In the genomic region with DNA sequence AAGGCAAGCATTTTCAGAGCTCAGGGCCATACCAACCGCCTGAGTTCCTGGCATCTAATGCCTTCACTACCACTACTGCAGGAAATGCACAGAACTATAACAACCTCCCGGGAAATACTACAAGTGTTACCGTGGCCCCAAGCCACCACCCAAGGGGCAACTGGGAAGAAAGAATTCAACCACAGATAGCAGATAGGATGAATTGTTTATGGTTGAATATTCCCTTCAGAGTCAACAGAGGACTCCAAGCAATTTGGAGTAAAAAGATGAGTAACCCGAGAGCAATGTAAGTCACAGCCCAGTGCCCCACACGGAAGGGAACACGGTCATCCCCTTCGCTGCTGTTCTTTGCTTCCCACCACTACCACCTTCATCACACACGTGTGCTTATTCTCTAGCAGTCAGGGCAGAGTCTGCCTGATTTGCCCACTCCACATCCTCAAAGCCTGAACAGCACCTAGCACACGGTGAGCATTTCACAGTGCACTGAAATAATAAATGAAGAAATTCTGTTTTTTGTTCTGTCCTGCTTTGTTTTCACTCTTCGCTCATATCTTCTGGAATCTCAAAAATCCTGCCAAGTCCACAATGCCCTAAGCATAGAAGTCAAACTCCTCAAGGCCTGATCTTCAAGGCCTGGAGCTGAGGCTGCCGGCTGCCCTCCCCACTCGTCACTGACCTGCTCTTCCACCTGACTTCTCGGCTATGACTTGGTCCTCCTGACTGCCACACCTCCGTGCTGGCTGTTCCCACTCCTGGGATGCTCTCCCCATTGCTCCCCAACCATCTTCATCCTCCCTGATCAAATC, we compare ENCODE assay signal across 12 cellular contexts.
DNase-seq lines count a peak whose midpoint lies in the region; ATAC-seq and TF ChIP-seq lines count a peak whose summit lies in the region.
"Had no signal": no experiment of that assay in that cellular context is flagged by ENCODE, and none has a peak within 500 bp of the region (broad histone marks: within the 10 kb centered on the region; RNA-seq: fewer than 3 reads in every experiment).

No MANE protein-coding gene starts in this region.

- no peak overlapping the region for H3K4me3 ChIP-seq in mammary epithelial cell (replicated peaks in 1 of 3; ENCODE audit: insufficient read depth in 1 of 3, low read depth in 2 of 3, low read length in 3 of 3)

- dilution Hi-C loops in mammary epithelial cell (cut with HindIII; ENCODE audit: low sequenced_read_pairs), result no loop called here

- H3K79me2 ChIP-seq in mammary epithelial cell (ENCODE audit: insufficient read depth, low read length), result no peaks in the 10 kb centered on the region

- intact Hi-C loops in mammary epithelial cell (cut with micrococcal nuclease), result loop anchor here (2.0 to 5.0 kb wide), 2 partner anchors 24 to 96 kb away; no protein-coding TSS in a partner anchor

- H3K27me3 ChIP-seq in mammary epithelial cell (ENCODE audit: insufficient read depth, low read length), result no peaks in the 10 kb centered on the region

- H4K20me1 ChIP-seq in mammary epithelial cell (ENCODE audit: insufficient read depth, low read length), result no peaks in the 10 kb centered on the region

- H2AFZ ChIP-seq in mammary epithelial cell (ENCODE audit: low read depth, low read length), result peak overlapping the region; percentile 65

- no peaks in the 10 kb centered on the region for H3K27me3 Mint-ChIP-seq in mesothelial cell of epicardium (ENCODE audit: low read depth)
- H3K27me3 Mint-ChIP-seq: activated CD8-positive, alpha-beta memory T cell treated with anti-CD3 and anti-CD28 coated beads, Interleukin-2, amount 10 ng/mL, durations not matched to agents 7 days and 5 days; central memory CD8-positive, alpha-beta T cell had no signal

- H3K4me1 ChIP-seq in mammary epithelial cell (ENCODE audit: insufficient read depth, low read length), result peaks cover 34% of the 10 kb centered on the region

- ATAC-seq in stimulated activated naive CD8-positive, alpha-beta T cell treated with anti-CD3 and anti-CD28 coated beads, Interleukin-15, Interleukin-2, amounts not matched to agents 100 U/mL and 50 U/mL, for 24 hours, result no peak
- ATAC-seq: activated CD8-positive, alpha-beta memory T cell treated with anti-CD3 and anti-CD28 coated beads, Interleukin-2, amount 10 ng/mL, durations not matched to agents 7 days and 5 days had no signal

- no TSS peak for BruUV-seq in mammary epithelial cell (replicated peaks; lab: Mats Ljungman, UMichigan)

- peak overlapping the region; percentile 48 for H3K4me2 ChIP-seq in mammary epithelial cell (ENCODE audit: insufficient read depth, low read depth, low read length)

- CTCF ChIA-PET in mammary epithelial cell (lab: Charles Lee; ENCODE audit: low non-redundant PET), result interaction anchor here (0.6 to 0.9 kb wide), 2 partner anchors 12 to 251 kb away, joined by 3 to 4 read pairs; no protein-coding TSS in a partner anchor

- no peak for TF ChIP-seq CTCF in mammary epithelial cell (conservative IDR thresholded peaks at IDR 0.05 in 1 of 2, IDR thresholded peaks at IDR 0.05 in 1 of 2; ENCODE audit: extremely low read depth in 1 of 2, insufficient read depth in 1 of 2, low read depth in 1 of 2, low read length in 2 of 2)
- TF ChIP-seq CTCF in mesothelial cell of epicardium (IDR thresholded peaks at IDR 0.05; ENCODE audit: unreplicated experiment), result no peak

- no peak overlapping the region for H3K4me3 Mint-ChIP-seq in mesothelial cell of epicardium
- H3K4me3 Mint-ChIP-seq: activated CD8-positive, alpha-beta memory T cell treated with anti-CD3 and anti-CD28 coated beads, Interleukin-2, amount 10 ng/mL, durations not matched to agents 7 days and 5 days; central memory CD8-positive, alpha-beta T cell had no signal

- in situ Hi-C loops in mammary epithelial cell (cut with MboI; ENCODE audit: low sequenced_read_pairs in 2 of 2), result no loop called here

- no peak overlapping the region for H3K9ac ChIP-seq in mammary epithelial cell (ENCODE audit: insufficient read depth, low read length)

- H3K9me3 Mint-ChIP-seq in mesothelial cell of epicardium, result no peaks in the 10 kb centered on the region
- H3K9me3 Mint-ChIP-seq: central memory CD8-positive, alpha-beta T cell had no signal

- WGBS in mammary epithelial cell (ENCODE audit: low coverage, missing lambda C conversion rate), result 13% methylated on average over 14 of the region's 14 CpGs

- no peaks in the 10 kb centered on the region for H3K36me3 Mint-ChIP-seq in mesothelial cell of epicardium
- H3K36me3 Mint-ChIP-seq: activated CD8-positive, alpha-beta memory T cell treated with anti-CD3 and anti-CD28 coated beads, Interleukin-2, amount 10 ng/mL, durations not matched to agents 7 days and 5 days had no signal

- H3K27ac Mint-ChIP-seq in mesothelial cell of epicardium, result peak overlapping the region; percentile 20
- H3K27ac Mint-ChIP-seq: activated CD8-positive, alpha-beta memory T cell treated with anti-CD3 and anti-CD28 coated beads, Interleukin-2, amount 10 ng/mL, durations not matched to agents 7 days and 5 days had no signal

- no peaks in the 10 kb centered on the region for H3K9me3 ChIP-seq in mammary epithelial cell (replicated peaks; ENCODE audit: insufficient read depth, low read length)

- peaks cover 20% of the 10 kb centered on the region for H3K4me1 Mint-ChIP-seq in mesothelial cell of epicardium
- H3K4me1 Mint-ChIP-seq: activated CD8-positive, alpha-beta memory T cell treated with anti-CD3 and anti-CD28 coated beads, Interleukin-2, amount 10 ng/mL, durations not matched to agents 7 days and 5 days; central memory CD8-positive, alpha-beta T cell had no signal

- DNase-seq in 8988T, result peak; percentile 70
- DNase-seq in HS-5 (ENCODE audit: low read depth), result peak; percentile 89
- peak; percentile 69 for DNase-seq in mammary epithelial cell
- no peak for DNase-seq in mesothelial cell of epicardium (ENCODE audit: low spot score in 2 of 2, unreplicated experiment in 2 of 2)
- DNase-seq in NOMO-1 (lab: John Stamatoyannopoulos, UW; ENCODE audit: unreplicated experiment in 2 of 2), result no peak
- DNase-seq in pons (ENCODE audit: low spot score), result no peak
- DNase-seq in stimulated activated naive CD8-positive, alpha-beta T cell treated with anti-CD3 and anti-CD28 coated beads, Interleukin-15, Interleukin-2, amounts not matched to agents 100 U/mL and 50 U/mL, for 24 hours, result no peak
- DNase-seq in SHP77 treated with DMSO at 0.1 percent for 48 hours (lab: John Stamatoyannopoulos, UW), result no peak
- DNase-seq: activated CD8-positive, alpha-beta memory T cell treated with anti-CD3 and anti-CD28 coated beads, Interleukin-2, amount 10 ng/mL, durations not matched to agents 7 days and 5 days; NCI-H2029 treated with DMSO at 0.1 percent for 48 hours; occipital lobe had no signal

- H3K36me3 ChIP-seq in mammary epithelial cell (ENCODE audit: insufficient read depth, low read length), result no peaks in the 10 kb centered on the region

- peak overlapping the region; percentile 71 for H3K27ac ChIP-seq in mammary epithelial cell (ENCODE audit: insufficient read depth, low read depth, low read length)

Comparison
In these comparisons a context has a peak if more than half of its experiments do, and no peak if none do; other contexts are left out.
1. DNase-seq: peak in 8988T (single experiment), HS-5 (single experiment) and mammary epithelial cell (single experiment); none in mesothelial cell of epicardium (0 of 2), NOMO-1 (0 of 2), pons (single experiment), stimulated activated naive CD8-positive, alpha-beta T cell treated with anti-CD3 and anti-CD28 coated beads, Interleukin-15, Interleukin-2, amounts not matched to agents 100 U/mL and 50 U/mL, for 24 hours (single experiment) and SHP77 treated with DMSO at 0.1 percent for 48 hours (single experiment).